23 cellular contexts compared by ENCODE assay signal in genomic region chr4:110629780-110630500, GRCh38. TPM values are rescaled to one million over a fixed set of nuclear protein-coding genes. Genes with fewer than 3 reads are reported as not detected.
DNase-seq lines count a peak whose midpoint lies in the region; ATAC-seq and TF ChIP-seq lines count a peak whose summit lies in the region.
"Had no signal": no experiment of that assay in that cellular context is flagged by ENCODE, and none has a peak within 500 bp of the region (broad histone marks: within the 10 kb centered on the region; RNA-seq: fewer than 3 reads in every experiment).

No MANE protein-coding gene starts in this region.

- peaks cover 100% of the 10 kb centered on the region for H3K27me3 ChIP-seq in iPS-20b (ENCODE audit: insufficient read depth, low read length)
- peaks cover 7% of the 10 kb centered on the region for H3K27me3 ChIP-seq in smooth muscle cell (ENCODE audit: low read depth)
- H3K27me3 ChIP-seq in uterus, result peaks cover 44 to 81% of the 10 kb centered on the region in 2 donors

- H3K9ac ChIP-seq in iPS-20b (ENCODE audit: low read depth, low read length), result no peak overlapping the region
- peak overlapping the region; percentile 83 for H3K9ac ChIP-seq in smooth muscle cell (ENCODE audit: low read depth)

- peak overlapping the region; percentile 30 for H3K27ac Mint-ChIP-seq in activated naive CD4-positive, alpha-beta T cell treated with anti-CD3 and anti-CD28 coated beads, Interleukin-2, amount 50 U/mL, for 24 hours
- H3K27ac Mint-ChIP-seq in activated naive CD4-positive, alpha-beta T cell treated with anti-CD3 and anti-CD28 coated beads, Interleukin-2, amount 50 U/mL, for 72 hours, result peak overlapping the region in 1 of 2 donors; percentile 60
- H3K27ac Mint-ChIP-seq in T-helper 17 cell, result peak overlapping the region; percentile 89
- H3K27ac Mint-ChIP-seq: memory B cell, natural killer cell had no signal

- H3K4me1 ChIP-seq in iPS-20b (ENCODE audit: insufficient read depth, low read length), result peaks cover 29% of the 10 kb centered on the region; the same call in 1 of the 2 replicates
- peaks cover 50% of the 10 kb centered on the region for H3K4me1 ChIP-seq in smooth muscle cell (ENCODE audit: low read depth)
- H3K4me1 ChIP-seq in uterus, result no peaks in the 10 kb centered on the region

- peaks cover 54% of the 10 kb centered on the region for H4K20me1 ChIP-seq in smooth muscle cell (ENCODE audit: low read depth)

- H3K27ac ChIP-seq in iPS-20b (ENCODE audit: low read length) (no peak overlapping the region), smooth muscle cell (ENCODE audit: low read depth) (peak overlapping the region; percentile 95), uterus (no peak overlapping the region)
- H3K27ac ChIP-seq: heart right ventricle, skin epidermis had no signal

- H3K4me1 Mint-ChIP-seq in activated naive CD4-positive, alpha-beta T cell treated with anti-CD3 and anti-CD28 coated beads, Interleukin-2, amount 50 U/mL, for 24 hours, result peaks cover 6% of the 10 kb centered on the region
- H3K4me1 Mint-ChIP-seq in T-helper 17 cell, result peaks cover 5% of the 10 kb centered on the region

- WGBS in smooth muscle cell (ENCODE audit: low lambda C conversion rate), result 10% methylated on average over 18 of the region's 18 CpGs

- H3K4me3 ChIP-seq in iPS-20b (ENCODE audit: low read length) (peak overlapping the region; percentile 49; the same call in 1 of the 2 replicates), smooth muscle cell (peak overlapping the region; percentile 65), uterus (no peak overlapping the region)
- H3K4me3 ChIP-seq: heart right ventricle, skin epidermis had no signal

- H3K4me3 Mint-ChIP-seq in activated naive CD4-positive, alpha-beta T cell treated with anti-CD3 and anti-CD28 coated beads, Interleukin-2, amount 50 U/mL, for 24 hours, result no peak overlapping the region
- no peak overlapping the region for H3K4me3 Mint-ChIP-seq in T-helper 17 cell
- H3K4me3 Mint-ChIP-seq: natural killer cell had no signal

- peak overlapping the region; percentile 98 for H3K4me2 ChIP-seq in smooth muscle cell

- H3K9me3 ChIP-seq in T-helper 17 cell (ENCODE audit: control insufficient read depth, low read length, poor library complexity, severe bottlenecking), result no peaks in the 10 kb centered on the region
- no peaks in the 10 kb centered on the region; the same call in 1 of the 2 replicates for H3K9me3 ChIP-seq in iPS-20b (ENCODE audit: insufficient read depth, low read depth, low read length)
- H3K9me3 ChIP-seq in smooth muscle cell (replicated peaks; ENCODE audit: low read depth), result no peaks in the 10 kb centered on the region
- no peaks in the 10 kb centered on the region for H3K9me3 ChIP-seq in uterus
- H3K9me3 ChIP-seq: heart right ventricle had no signal

- DNase-seq in activated naive CD4-positive, alpha-beta T cell treated with anti-CD3 and anti-CD28 coated beads, Interleukin-2, amount 50 U/mL, for 72 hours (ENCODE audit: low spot score in 2 of 2), result no peak
- DNase-seq in T-helper 17 cell, result no peak
- no peak for DNase-seq in smooth muscle cell (lab: John Stamatoyannopoulos, UW; ENCODE audit: unreplicated experiment)
- no peak for DNase-seq in uterus
- DNase-seq in C1 segment of cervical spinal cord (lab: John Stamatoyannopoulos, UW), result no peak
- DNase-seq in left colon, result no peak
- DNase-seq: activated CD4-positive, alpha-beta T cell treated with anti-CD3 and anti-CD28 coated beads, Interleukin-2, amount 50 U/mL, for 48 hours; CD8-positive, alpha-beta memory T cell; DMS53; GF-D8; heart right ventricle; natural killer cell; NCI-H1092; NCI-H1930; NCI-H2227 treated with DMSO at 0.1 percent for 48 hours; NCI-H748 treated with DMSO at 0.1 percent for 48 hours; stimulated activated CD4-positive, alpha-beta T cell treated with anti-CD3 and anti-CD28 coated beads, Interleukin-4, amount 100 ng/mL, for 4 hours; trophoblast cell had no signal

- no peak for ATAC-seq in activated naive CD4-positive, alpha-beta T cell treated with anti-CD3 and anti-CD28 coated beads, Interleukin-2, amount 50 U/mL, for 72 hours
- ATAC-seq in T-helper 17 cell (no peak), left colon (no peak)
- ATAC-seq: heart right ventricle, natural killer cell, Right ventricle myocardium inferior had no signal

- peaks cover 66% of the 10 kb centered on the region for H3K27me3 Mint-ChIP-seq in activated naive CD4-positive, alpha-beta T cell treated with anti-CD3 and anti-CD28 coated beads, Interleukin-2, amount 50 U/mL, for 24 hours
- H3K27me3 Mint-ChIP-seq in T-helper 17 cell, result peaks cover 81% of the 10 kb centered on the region

- H3F3A ChIP-seq in smooth muscle cell (ENCODE audit: low read depth), result peaks cover 20% of the 10 kb centered on the region

- TF ChIP-seq POLR2A in uterus (IDR thresholded peaks at IDR 0.05), result no peak

- intact Hi-C loops in uterus (cut with DNase I; ENCODE audit: low total_unique reads), result no loop called here
- intact Hi-C loops in left colon (cut with DNase I, micrococcal nuclease), result loop anchor here in 1 of 2 donors (10.0 kb wide), 1 partner anchor 845 kb away; no protein-coding TSS in a partner anchor

- peaks cover 25% of the 10 kb centered on the region for H3K9me3 Mint-ChIP-seq in activated naive CD4-positive, alpha-beta T cell treated with anti-CD3 and anti-CD28 coated beads, Interleukin-2, amount 50 U/mL, for 24 hours
- peaks cover 14 to 21% of the 10 kb centered on the region in 2 donors for H3K9me3 Mint-ChIP-seq in activated naive CD4-positive, alpha-beta T cell treated with anti-CD3 and anti-CD28 coated beads, Interleukin-2, amount 50 U/mL, for 72 hours

- no peak overlapping the region for H2AFZ ChIP-seq in smooth muscle cell (ENCODE audit: low read depth)

- H3K36me3 ChIP-seq in iPS-20b (ENCODE audit: insufficient read depth, low read depth, low read length) (no peaks in the 10 kb centered on the region), smooth muscle cell (ENCODE audit: low read depth) (no peaks in the 10 kb centered on the region), uterus (no peaks in the 10 kb centered on the region)
- H3K36me3 ChIP-seq: heart right ventricle had no signal

- peaks cover 9% of the 10 kb centered on the region for H3K36me3 Mint-ChIP-seq in activated naive CD4-positive, alpha-beta T cell treated with anti-CD3 and anti-CD28 coated beads, Interleukin-2, amount 50 U/mL, for 24 hours
- H3K36me3 Mint-ChIP-seq in activated naive CD4-positive, alpha-beta T cell treated with anti-CD3 and anti-CD28 coated beads, Interleukin-2, amount 50 U/mL, for 72 hours, result peaks cover 30 to 46% of the 10 kb centered on the region in 2 donors
- peaks cover 9% of the 10 kb centered on the region for H3K36me3 Mint-ChIP-seq in T-helper 17 cell (ENCODE audit: low read depth)
- H3K36me3 Mint-ChIP-seq: CD8-positive, alpha-beta memory T cell had no signal

- TF ChIP-seq CTCF in smooth muscle cell (IDR thresholded peaks at IDR 0.05; ENCODE audit: borderline replicate concordance, insufficient read depth, poor library complexity, severe bottlenecking), result no peak
- TF ChIP-seq CTCF in uterus (IDR thresholded peaks at IDR 0.05), result no peak

- H3K79me2 ChIP-seq in smooth muscle cell (ENCODE audit: low read depth), result peaks cover 100% of the 10 kb centered on the region

RNA-seq across cellular contexts. Expression of gene PITX2, which starts 7.1 kb away (rescaled TPM):
- not detected for total RNA-seq in activated naive CD4-positive, alpha-beta T cell treated with anti-CD3 and anti-CD28 coated beads, Interleukin-2, amount 50 U/mL, for 72 hours
- total RNA-seq in T-helper 17 cell (not detected), smooth muscle cell (269 and 289 TPM in 2 replicates), uterus (under 1 TPM in 1 of 4 donors, not detected in 3; 0.14 TPM), left colon (1 to 10 TPM; 1.1 TPM)
- polyA plus RNA-seq in smooth muscle cell, result 382 and 543 TPM in 2 replicates
- total RNA-seq: CD8-positive, alpha-beta memory T cell; natural killer cell; Right ventricle myocardium inferior had no signal
- polyA plus RNA-seq: CD8-positive, alpha-beta memory T cell had no signal

Comparison
In these comparisons a context has a peak if more than half of its experiments do, and no peak if none do; other contexts are left out.
1. H3K4me3 ChIP-seq: peak in iPS-20b (single experiment) and smooth muscle cell (single experiment); none in uterus (0 of 2).
2. RNA of gene PITX2, which starts 7.1 kb away (total RNA-seq): 269 to 289 TPM in smooth muscle cell; 1.1 TPM in left colon, not detected in activated naive CD4-positive, alpha-beta T cell treated with anti-CD3 and anti-CD28 coated beads, Interleukin-2, amount 50 U/mL, for 72 hours, not detected in T-helper 17 cell and 0.14 TPM in uterus; every median in the first group is over 100 times any median in the second.